Comparison of ENCODE assay signal across 1 cellular context in genomic region chr10:62804384-62805138, GRCh38.
A peak's percentile ranks its signal among the peaks of the same experiment; 100 is the strongest.
TF ChIP-seq lines count a peak whose summit lies in the region.

Gene ADO, plus strand, starts transcription at chr10:62804720. Its CDS starts 340 bp downstream, at chr10:62805060.

TF ChIP-seq in IMR-90, 13 proteins besides CTCF, POLR2A, EP300 and RAD21:
- no peak for TF ChIP-seq ELK1 (IDR thresholded peaks at IDR 0.05; ENCODE audit: borderline replicate concordance, low read depth, low read length)
- TF ChIP-seq MXI1 (IDR thresholded peaks at IDR 0.05; ENCODE audit: borderline replicate concordance, low read depth, low read length) = peak; percentile 39; the same call in 1 of the 2 replicates
- TF ChIP-seq FOS (IDR thresholded peaks at IDR 0.05; ENCODE audit: low read depth, low read length) = no peak
- no peak for TF ChIP-seq MAFK (IDR thresholded peaks at IDR 0.05; ENCODE audit: low read depth, low read length)
- TF ChIP-seq BHLHE40 (IDR thresholded peaks at IDR 0.05; ENCODE audit: low read depth, low read length) = peak; percentile 16; the same call in 1 of the 2 replicates
- TF ChIP-seq MAZ (IDR thresholded peaks at IDR 0.05; ENCODE audit: borderline replicate concordance, low read depth, low read length) = peak; percentile 64; the same call in 1 of the 2 replicates
- TF ChIP-seq, protein P1, sequence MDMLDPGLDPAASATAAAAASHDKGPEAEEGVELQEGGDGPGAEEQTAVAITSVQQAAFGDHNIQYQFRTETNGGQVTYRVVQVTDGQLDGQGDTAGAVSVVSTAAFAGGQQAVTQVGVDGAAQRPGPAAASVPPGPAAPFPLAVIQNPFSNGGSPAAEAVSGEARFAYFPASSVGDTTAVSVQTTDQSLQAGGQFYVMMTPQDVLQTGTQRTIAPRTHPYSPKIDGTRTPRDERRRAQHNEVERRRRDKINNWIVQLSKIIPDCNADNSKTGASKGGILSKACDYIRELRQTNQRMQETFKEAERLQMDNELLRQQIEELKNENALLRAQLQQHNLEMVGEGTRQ (IDR thresholded peaks at IDR 0.05; ENCODE audit: low read depth, low read length) = peak; percentile 15; the same call in 1 of the 2 replicates
- no peak for TF ChIP-seq RFX5 (IDR thresholded peaks at IDR 0.05; ENCODE audit: low read depth, low read length)
- no peak for TF ChIP-seq RCOR1 (IDR thresholded peaks at IDR 0.05; ENCODE audit: insufficient replicate concordance, low read length)
- TF ChIP-seq NFE2L2 (IDR thresholded peaks at IDR 0.05; ENCODE audit: low read depth, low read length) = no peak
TF ChIP-seq in IMR-90: peak in this region for 4.
